Comparison of ENCODE assay signal across 25 cellular contexts in the genomic region with DNA sequence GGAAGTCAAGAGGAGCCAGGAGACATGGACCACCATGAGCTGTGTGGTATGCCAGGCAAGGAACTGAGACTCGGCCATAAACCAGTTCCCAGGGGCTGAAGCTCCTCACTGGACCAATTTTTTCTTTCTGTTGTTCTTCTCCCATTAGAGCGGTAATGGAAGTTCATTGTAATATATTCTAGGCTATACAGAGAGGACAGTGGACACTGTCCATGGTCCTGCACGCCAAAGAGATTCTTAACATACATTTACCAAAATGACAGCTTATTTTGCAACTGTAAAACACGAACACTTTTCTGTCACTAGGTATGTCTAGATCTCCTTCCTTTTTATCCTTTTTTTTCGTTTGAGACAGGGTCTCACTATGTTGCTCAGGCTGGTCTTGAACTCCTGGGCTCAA. TPM values are rescaled to one million over a fixed set of nuclear protein-coding genes. Genes with fewer than 3 reads are reported as not detected.
DNase-seq lines count a peak whose midpoint lies in the region; ATAC-seq, FAIRE-seq and TF ChIP-seq lines count a peak whose summit lies in the region.
"Had no signal": no experiment of that assay in that cellular context is flagged by ENCODE, and none has a peak within 500 bp of the region (broad histone marks: within the 10 kb centered on the region; RNA-seq: fewer than 3 reads in every experiment).

No MANE protein-coding gene starts in this region.

- POLR2A ChIA-PET in A549 (lab: Yijun Ruan, JAX), result no interaction called here
- POLR2A ChIA-PET in HEK293 (lab: Yijun Ruan, JAX), result interaction anchor here (1.5 kb wide), 1 partner anchor 13 kb away, joined by 5 read pairs; a partner anchor contains a TSS
- POLR2A ChIA-PET in K562 (lab: Yijun Ruan, JAX), result interaction anchor here (0.7 to 1.0 kb wide), 3 partner anchors 9 to 16 kb away, joined by 3 to 6 read pairs (median 4); a partner anchor contains a TSS

- TF ChIP-seq CTCF in A549 (IDR thresholded peaks at IDR 0.05), result no peak
- no peak for TF ChIP-seq CTCF in HEK293 (tag by site-specific recombination; IDR thresholded peaks at IDR 0.05)
- TF ChIP-seq CTCF in K562 (IDR thresholded peaks at IDR 0.05 in 2 of 3, conservative IDR thresholded peaks at IDR 0.05 in 1 of 3; ENCODE audit: insufficient read depth in 2 of 3, low read depth in 1 of 3, low read length in 3 of 3), result no peak
- TF ChIP-seq CTCF in liver (IDR thresholded peaks at IDR 0.05; ENCODE audit: low read depth, low read length, missing input control), result no peak
- no peak for TF ChIP-seq CTCF in heart left ventricle (IDR thresholded peaks at IDR 0.05)
- no peak for TF ChIP-seq CTCF in colonic mucosa (IDR thresholded peaks at IDR 0.05)

- H3K27ac ChIP-seq in A549, result no peak overlapping the region
- no peak overlapping the region for H3K27ac ChIP-seq in HEK293 (ENCODE audit: extremely low read depth, low read depth, low read length)
- no peak overlapping the region for H3K27ac ChIP-seq in K562 (ENCODE audit: extremely low read depth, low read depth, low read length)
- no peak overlapping the region for H3K27ac ChIP-seq in liver (ENCODE audit: low read depth in 1 of 2, low read length in 2 of 2)
- no peak overlapping the region for H3K27ac ChIP-seq in heart left ventricle
- H3K27ac ChIP-seq in colonic mucosa, result no peak overlapping the region
- H3K27ac ChIP-seq: BLaER1 treated with 17β-estradiol and CSF1 and Interleukin-3, amounts not matched to agents 10 nM and 100 nM; SJCRH30 had no signal

- 81% methylated on average over 5 of the region's 5 CpGs for WGBS in A549 (ENCODE audit: missing lambda C conversion rate)
- WGBS in K562 (ENCODE audit: insufficient coverage, low coverage, missing lambda C conversion rate), result 65% methylated on average over 5 of the region's 5 CpGs
- WGBS in liver, result 89% methylated on average over 5 of the region's 5 CpGs
- 80 to 94% (median 88%) methylated on average over 5 of the region's 5 CpGs for WGBS in heart left ventricle, 4 donors

- TF ChIP-seq POLR2A in A549 (IDR thresholded peaks at IDR 0.05; ENCODE audit: low read length) (no peak), K562 (conservative IDR thresholded peaks at IDR 0.05) (no peak), heart left ventricle (IDR thresholded peaks at IDR 0.05) (no peak)

- TF ChIP-seq RAD21 in A549 (conservative IDR thresholded peaks at IDR 0.05 in 1 of 2, IDR thresholded peaks at IDR 0.05 in 1 of 2) (no peak), K562 (CRISPR knock-in tag; conservative IDR thresholded peaks at IDR 0.05 in 1 of 2, IDR thresholded peaks at IDR 0.05 in 1 of 2) (no peak), liver (IDR thresholded peaks at IDR 0.05) (no peak)

- FAIRE-seq in A549 (lab: Jason Lieb, UNC), result no peak
- no peak for FAIRE-seq in K562 (lab: Jason Lieb, UNC)
- FAIRE-seq: G401.6, GM19239 had no signal

- H4K20me1 ChIP-seq in K562 (replicated peaks; ENCODE audit: control insufficient read depth, insufficient read depth, low read length), result no peaks in the 10 kb centered on the region

- no peak for TF ChIP-seq EP300 in A549 (IDR thresholded peaks at IDR 0.05)
- no peak for TF ChIP-seq EP300 in K562 (IDR thresholded peaks at IDR 0.05; ENCODE audit: low read length)

- H3K9me3 ChIP-seq in A549, result no peaks in the 10 kb centered on the region
- H3K9me3 ChIP-seq in HEK293 (ENCODE audit: control insufficient read depth, insufficient read depth, low read depth, low read length), result no peaks in the 10 kb centered on the region
- no peaks in the 10 kb centered on the region for H3K9me3 ChIP-seq in K562 (replicated peaks; ENCODE audit: control insufficient read depth, insufficient read depth, low read depth, low read length)
- no peaks in the 10 kb centered on the region for H3K9me3 ChIP-seq in liver (ENCODE audit: control insufficient read depth in 4 of 4, low read length in 3 of 4)
- no peaks in the 10 kb centered on the region for H3K9me3 ChIP-seq in heart left ventricle
- no peaks in the 10 kb centered on the region for H3K9me3 ChIP-seq in colonic mucosa
- H3K9me3 ChIP-seq: BLaER1 treated with 17β-estradiol and CSF1 and Interleukin-3, amounts not matched to agents 10 nM and 100 nM; SJCRH30 had no signal

- intact Hi-C loops in K562 (cut with micrococcal nuclease), result no loop called here
- intact Hi-C loops in heart left ventricle (cut with DNase I), result no loop called here
- intact Hi-C loops in colonic mucosa (cut with DNase I), result no loop called here

- H3K4me1 ChIP-seq in A549 (no peaks in the 10 kb centered on the region), HEK293 (ENCODE audit: control insufficient read depth, insufficient read depth, low read length) (no peaks in the 10 kb centered on the region), K562 (replicated peaks in 1 of 2; ENCODE audit: control insufficient read depth in 2 of 2, insufficient read depth in 2 of 2, low read length in 2 of 2) (peaks cover 0 to 3% of the 10 kb centered on the region in 2 experiments; a peak in 1 of 5 replicates), liver (ENCODE audit: control insufficient read depth in 4 of 4, insufficient read depth in 4 of 4, low read length in 3 of 4) (no peaks in the 10 kb centered on the region), heart left ventricle (peaks cover 0 to 21% (median 6%) of the 10 kb centered on the region in 12 donors), colonic mucosa (no peaks in the 10 kb centered on the region)
- H3K4me1 ChIP-seq: BLaER1 treated with 17β-estradiol and CSF1 and Interleukin-3, amounts not matched to agents 10 nM and 100 nM; SJCRH30 had no signal

- no peak overlapping the region for H3K9ac ChIP-seq in K562 (ENCODE audit: insufficient read depth in 1 of 2, low read depth in 2 of 2, low read length in 2 of 2)
- no peak overlapping the region for H3K9ac ChIP-seq in liver (ENCODE audit: low read depth in 1 of 2, low read length in 2 of 2)
- H3K9ac ChIP-seq in colonic mucosa (ENCODE audit: low read depth in 2 of 2, low read length in 2 of 2), result no peak overlapping the region
- H3K9ac ChIP-seq: BLaER1 treated with 17β-estradiol and CSF1 and Interleukin-3, amounts not matched to agents 10 nM and 100 nM had no signal

- no peaks in the 10 kb centered on the region for H3K9me1 ChIP-seq in K562 (ENCODE audit: control insufficient read depth, insufficient read depth, low read length)

- H3K36me3 ChIP-seq in HEK293 (ENCODE audit: control insufficient read depth in 2 of 2, insufficient read depth in 1 of 2, low read length in 2 of 2), result peaks cover 0 to 49% of the 10 kb centered on the region in 2 experiments; a peak in 2 of 3 replicates
- H3K36me3 ChIP-seq in K562 (ENCODE audit: control insufficient read depth, insufficient read depth, low read length), result peaks cover 59% of the 10 kb centered on the region; the same call in 2 of the 3 replicates
- H3K36me3 ChIP-seq in liver (ENCODE audit: control insufficient read depth in 4 of 4, insufficient read depth in 3 of 4, low read depth in 1 of 4, low read length in 3 of 4), result peaks cover 0 to 1% (median 0%) of the 10 kb centered on the region in 4 donors
- H3K36me3 ChIP-seq in heart left ventricle, result peaks cover 0 to 90% (median 64%) of the 10 kb centered on the region in 9 donors
- no peaks in the 10 kb centered on the region for H3K36me3 ChIP-seq in colonic mucosa

- CTCF ChIA-PET in A549 (lab: Yijun Ruan, JAX), result interaction anchor here (0.7 to 5.2 kb wide), 8 partner anchors 9 to 181 kb away, joined by 3 to 33 read pairs (median 4); a partner anchor contains a TSS
- CTCF ChIA-PET in HEK293 (lab: Yijun Ruan, JAX), result interaction anchor here (0.7 to 1.4 kb wide), 4 partner anchors 12 to 387 kb away, joined by 3 to 12 read pairs (median 5); a partner anchor contains a TSS
- CTCF ChIA-PET in K562 (lab: Yijun Ruan, JAX; ENCODE audit: low intra/inter-chr PET ratio), result interaction anchor here (0.6 kb wide), 1 partner anchor 41 kb away, joined by 3 read pairs; a partner anchor contains a TSS

- in situ Hi-C loops in K562 (cut with MboI), result no loop called here

- no peaks in the 10 kb centered on the region for H3K27me3 ChIP-seq in K562 (ENCODE audit: control insufficient read depth in 2 of 2, insufficient read depth in 2 of 2, low read length in 2 of 2)
- H3K27me3 ChIP-seq in liver (ENCODE audit: control insufficient read depth in 4 of 4, insufficient read depth in 4 of 4, low read length in 3 of 4), result no peaks in the 10 kb centered on the region
- H3K27me3 ChIP-seq in heart left ventricle, result no peaks in the 10 kb centered on the region
- H3K27me3 ChIP-seq in colonic mucosa, result no peaks in the 10 kb centered on the region
- H3K27me3 ChIP-seq: BLaER1 treated with 17β-estradiol and CSF1 and Interleukin-3, amounts not matched to agents 10 nM and 100 nM; SJCRH30 had no signal

- ATAC-seq in A549 (no peak), K562 (no peak), heart left ventricle (no peak)
- ATAC-seq: Right ventricle myocardium inferior, T-cell had no signal

- DNase-seq in A549 (ENCODE audit: low read depth in 1 of 2, low spot score in 1 of 2), result no peak
- DNase-seq in K562 (ENCODE audit: extremely low read depth in 1 of 4, low spot score in 3 of 4), result no peak
- no peak for DNase-seq in AG08395 (ENCODE audit: low spot score)
- DNase-seq in heart left ventricle, result no peak
- no peak for DNase-seq in colonic mucosa
- DNase-seq: AML-193; CD4-positive, alpha-beta T cell; H9; IMR-90; NCI-H1092 treated with DMSO at 0.1 percent for 48 hours; NCI-H1436; NCI-H187; NCI-H2081 treated with DMSO at 0.1 percent for 48 hours; NCI-H2171; NCI-H226; NCI-H510A; NCI-H69; SJCRH30; T-cell had no signal

- no peak overlapping the region for H3K4me3 ChIP-seq in A549
- no peak overlapping the region for H3K4me3 ChIP-seq in HEK293 (ENCODE audit: low read depth, low read length)
- H3K4me3 ChIP-seq in K562, result no peak overlapping the region
- H3K4me3 ChIP-seq in liver (ENCODE audit: low read depth in 1 of 3, low read length in 3 of 3), result no peak overlapping the region
- no peak overlapping the region for H3K4me3 ChIP-seq in heart left ventricle
- H3K4me3 ChIP-seq in colonic mucosa, result no peak overlapping the region
- H3K4me3 ChIP-seq: BLaER1 treated with 17β-estradiol and CSF1 and Interleukin-3, amounts not matched to agents 10 nM and 100 nM; SJCRH30 had no signal

- no TSS peak for BruUV-seq in K562 (replicated peaks; lab: Mats Ljungman, UMichigan)

- H3K4me2 ChIP-seq in A549 (no peak overlapping the region), K562 (ENCODE audit: insufficient read depth, low read length) (no peak overlapping the region)
- H3K4me2 ChIP-seq: BLaER1 treated with 17β-estradiol and CSF1 and Interleukin-3, amounts not matched to agents 10 nM and 100 nM had no signal

- H2AFZ ChIP-seq in K562 (ENCODE audit: low read depth, low read length), result no peak overlapping the region

- no peaks in the 10 kb centered on the region for H3K79me2 ChIP-seq in K562 (ENCODE audit: control insufficient read depth, insufficient read depth, low read length)

RNA-seq across cellular contexts. Expression of a gene that starts 13.1 kb away (rescaled TPM):
- polyA plus RNA-seq in A549 (2011; rRNA removed) (32.9 and 41.3 TPM in 2 replicates), A549 (2017; fragmentation: RNase III; extraction: RNeasy Plus Mini Kit Qiagen cat#74134 plus additional on column Dnase treatment) (37.4 to 38.2 TPM (median 37.9 TPM) in 3 replicates), K562 (2011; rRNA removed) (37.3 and 45.3 TPM in 2 replicates), K562 (2014; fragmentation: Illumina TruSeq; extraction: Trizol) (31.0 and 33.8 TPM in 2 replicates), K562 (2014; fragmentation: Nextera tagmentation; extraction: Ambion mirVana) (10 to 100 TPM; 31.1 to 42.4 TPM), K562 (2014; rRNA removed) (30.3 and 30.5 TPM in 2 replicates), liver (1 to 10 TPM; 3.5 to 4.0 TPM), heart left ventricle (1 to 10 TPM; 3.2 to 7.0 TPM)
- 19.4 and 20.1 TPM in 2 replicates for polyA plus RNA-seq in A549 (2012; cell fraction: cytosol; rRNA removed)
- polyA plus RNA-seq in A549 (2012; cell fraction: nucleus; rRNA removed), result 14.9 and 17.0 TPM in 2 replicates
- polyA minus RNA-seq in A549 (2011; rRNA and poly(A)+ RNA removed), result 11.0 and 11.6 TPM in 2 replicates
- total RNA-seq in K562 (2011; cell fraction: chromatin; rRNA removed; ENCODE audit: low replicate concordance), result 16.5 and 34.2 TPM in 2 replicates
- 14.5 and 17.0 TPM in 2 replicates for total RNA-seq in K562 (2011; cell fraction: nucleolus; rRNA removed)
- 20.0 and 20.1 TPM in 2 replicates for total RNA-seq in K562 (2011; cell fraction: nucleoplasm; rRNA removed)
- total RNA-seq in K562 (2014; rRNA removed) (25.7 and 27.0 TPM in 2 replicates), K562 (2014; rRNA removed; fragmentation: Illumina TruSeq; extraction: Trizol) (35.6 and 36.9 TPM in 2 replicates), K562 (2015; rRNA removed; fragmentation: Illumina TruSeq; extraction: Trizol) (29.1 and 29.9 TPM in 2 replicates), K562 (2021) (22.6 and 23.3 TPM in 2 replicates), liver (10 to 100 TPM in 1 of 2 donors, 1 to 10 TPM in 1; 6.2 to 14.6 TPM), heart left ventricle (1 to 10 TPM; 3.7 to 6.2 (median 4.9) TPM), colonic mucosa (10 to 100 TPM; 10.9 to 24.2 TPM)
- polyA plus RNA-seq in K562 (2011; cell fraction: cytosol; rRNA removed), result 16.9 and 22.5 TPM in 2 replicates
- 15.7 and 16.4 TPM in 2 replicates for polyA plus RNA-seq in K562 (2011; cell fraction: nucleus; rRNA removed)
- polyA plus RNA-seq in K562 (2012), result 20.8 and 32.3 TPM in 2 replicates
- polyA minus RNA-seq in K562 (2011; rRNA and poly(A)+ RNA removed), result 26.9 and 27.8 TPM in 2 replicates
- polyA minus RNA-seq in K562 (2011; cell fraction: cytosol; rRNA and poly(A)+ RNA removed), result 10.3 and 12.1 TPM in 2 replicates
- 12.5 and 13.2 TPM in 2 replicates for polyA minus RNA-seq in K562 (2011; cell fraction: nucleus; rRNA and poly(A)+ RNA removed)

RNA-seq across cellular contexts. Expression of a gene that starts 40.8 kb away (rescaled TPM):
- polyA plus RNA-seq in A549 (2011; rRNA removed) (34.4 and 55.1 TPM in 2 replicates), A549 (2017; fragmentation: RNase III; extraction: RNeasy Plus Mini Kit Qiagen cat#74134 plus additional on column Dnase treatment) (29.0 to 32.2 TPM (median 30.6 TPM) in 3 replicates), K562 (2011; rRNA removed) (25.0 and 27.6 TPM in 2 replicates), K562 (2014; fragmentation: Illumina TruSeq; extraction: Trizol) (32.1 and 39.4 TPM in 2 replicates), K562 (2014; fragmentation: Nextera tagmentation; extraction: Ambion mirVana) (10 to 100 TPM; 15.2 to 23.8 TPM), K562 (2014; rRNA removed) (14.6 and 19.0 TPM in 2 replicates), liver (1 to 10 TPM; 3.1 to 3.7 TPM), heart left ventricle (10 to 100 TPM; 21.1 to 22.2 TPM)
- polyA plus RNA-seq in A549 (2012; cell fraction: cytosol; rRNA removed), result 21.7 and 27.7 TPM in 2 replicates
- 11.5 and 16.0 TPM in 2 replicates for polyA plus RNA-seq in A549 (2012; cell fraction: nucleus; rRNA removed)
- 50.2 and 53.2 TPM in 2 replicates for polyA minus RNA-seq in A549 (2011; rRNA and poly(A)+ RNA removed)
- total RNA-seq in K562 (2011; cell fraction: chromatin; rRNA removed; ENCODE audit: low replicate concordance), result 20.4 and 24.9 TPM in 2 replicates
- total RNA-seq in K562 (2011; cell fraction: nucleolus; rRNA removed), result 8.9 and 9.0 TPM in 2 replicates
- 13.2 and 20.0 TPM in 2 replicates for total RNA-seq in K562 (2011; cell fraction: nucleoplasm; rRNA removed)
- total RNA-seq in K562 (2014; rRNA removed) (14.9 and 20.8 TPM in 2 replicates), K562 (2014; rRNA removed; fragmentation: Illumina TruSeq; extraction: Trizol) (26.6 and 28.3 TPM in 2 replicates), K562 (2015; rRNA removed; fragmentation: Illumina TruSeq; extraction: Trizol) (23.0 and 24.4 TPM in 2 replicates), K562 (2021) (24.5 and 25.6 TPM in 2 replicates), liver (1 to 10 TPM; 5.4 to 6.3 TPM), heart left ventricle (10 to 100 TPM; 17.3 to 34.8 (median 31.1) TPM), colonic mucosa (10 to 100 TPM; 30.0 to 32.0 TPM)
- polyA plus RNA-seq in K562 (2011; cell fraction: cytosol; rRNA removed), result 23.3 and 24.8 TPM in 2 replicates
- polyA plus RNA-seq in K562 (2011; cell fraction: nucleus; rRNA removed), result 20.6 and 24.7 TPM in 2 replicates
- polyA plus RNA-seq in K562 (2012), result 22.5 and 24.6 TPM in 2 replicates
- polyA minus RNA-seq in K562 (2011; rRNA and poly(A)+ RNA removed), result 18.8 and 25.3 TPM in 2 replicates
- polyA minus RNA-seq in K562 (2011; cell fraction: cytosol; rRNA and poly(A)+ RNA removed), result 19.8 and 26.8 TPM in 2 replicates
- 2.8 and 6.2 TPM in 2 replicates for polyA minus RNA-seq in K562 (2011; cell fraction: nucleus; rRNA and poly(A)+ RNA removed)
